19 cellular contexts compared by ENCODE assay signal in the genomic region with DNA sequence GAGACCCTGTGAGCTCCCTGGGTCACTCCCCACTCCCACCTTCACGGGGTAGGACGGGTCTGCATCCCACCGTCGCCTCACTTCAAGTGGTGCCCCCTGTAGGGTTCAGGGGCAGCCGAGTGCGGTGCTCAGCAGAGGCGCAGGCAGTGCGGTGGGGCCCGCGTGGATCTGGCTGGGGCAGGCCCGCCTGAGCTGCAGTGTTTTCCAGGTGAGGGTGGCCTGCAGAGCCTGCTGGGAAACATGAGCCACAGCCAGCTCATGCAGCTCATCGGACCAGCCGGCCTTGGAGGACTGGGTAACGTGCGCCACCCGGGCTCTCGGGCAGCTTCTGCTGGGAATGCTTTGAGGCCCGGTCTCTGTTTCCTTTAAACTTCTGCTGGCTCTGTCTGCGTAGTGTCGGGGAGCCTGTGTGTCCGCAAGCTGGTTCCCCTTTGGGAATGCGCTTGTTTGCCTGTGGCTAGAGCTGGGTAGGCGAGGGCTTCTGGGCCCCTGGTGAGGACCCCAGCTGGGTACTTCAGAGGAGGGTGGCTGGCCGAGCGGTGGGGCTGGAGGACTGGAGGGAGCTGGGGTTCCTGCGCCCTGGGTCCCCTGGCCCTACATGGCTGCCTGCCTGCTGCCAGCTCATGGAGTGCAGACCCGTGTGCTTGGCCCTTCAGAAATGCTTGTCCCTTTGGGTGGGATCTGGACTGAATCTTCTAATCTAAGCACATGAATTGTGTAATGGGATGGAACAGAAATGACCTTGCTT. TPM values are rescaled to one million over a fixed set of nuclear protein-coding genes. Genes with fewer than 3 reads are reported as not detected.
DNase-seq lines count a peak whose midpoint lies in the region; ATAC-seq and TF ChIP-seq lines count a peak whose summit lies in the region.
"Had no signal": no experiment of that assay in that cellular context is flagged by ENCODE, and none has a peak within 500 bp of the region (broad histone marks: within the 10 kb centered on the region; RNA-seq: fewer than 3 reads in every experiment).

No MANE protein-coding gene starts in this region.

- CTCF ChIA-PET in RWPE1 (lab: Yijun Ruan, JAX): interaction anchor here (0.6 to 3.0 kb wide), 9 partner anchors 9 to 80 kb away, joined by 3 to 14 read pairs (median 6); a partner anchor contains a TSS

- H3K9ac ChIP-seq in stomach smooth muscle (ENCODE audit: low read length in 2 of 2) (no peak overlapping the region), smooth muscle cell (ENCODE audit: low read depth) (no peak overlapping the region)

- H3K4me1 ChIP-seq in right cardiac atrium (ENCODE audit: control insufficient read depth, insufficient read depth, low read length) (peaks cover 7% of the 10 kb centered on the region), heart left ventricle (peaks cover 9 to 43% (median 25%) of the 10 kb centered on the region in 12 donors), foreskin keratinocyte (peaks cover 13% of the 10 kb centered on the region), stomach smooth muscle (ENCODE audit: control insufficient read depth, insufficient read depth, low read length) (peaks cover 53% of the 10 kb centered on the region), smooth muscle cell (ENCODE audit: low read depth) (peaks cover 14% of the 10 kb centered on the region)

- H3K9me3 ChIP-seq in right cardiac atrium (ENCODE audit: control insufficient read depth, low read length) (no peaks in the 10 kb centered on the region), heart left ventricle (no peaks in the 10 kb centered on the region), stomach smooth muscle (ENCODE audit: control insufficient read depth in 2 of 2, low read length in 2 of 2) (no peaks in the 10 kb centered on the region), smooth muscle cell (replicated peaks; ENCODE audit: low read depth) (no peaks in the 10 kb centered on the region)
- H3K9me3 ChIP-seq: MG63, tibial nerve had no signal

- H3K27me3 Mint-ChIP-seq in mesothelial cell of epicardium (ENCODE audit: low read depth): no peaks in the 10 kb centered on the region
- H3K27me3 Mint-ChIP-seq: CD4-positive, alpha-beta T cell; stimulated activated naive B cell treated with anti-CD40 and anti-IgM and Interleukin-4, amounts not matched to agents 10 μg/mL and 1 μg/mL and 100 μg/mL, for 72 hours had no signal

- H3K27me3 ChIP-seq in right cardiac atrium (ENCODE audit: control insufficient read depth, insufficient read depth): no peaks in the 10 kb centered on the region
- H3K27me3 ChIP-seq in heart left ventricle: no peaks in the 10 kb centered on the region
- no peaks in the 10 kb centered on the region for H3K27me3 ChIP-seq in foreskin keratinocyte
- no peaks in the 10 kb centered on the region for H3K27me3 ChIP-seq in stomach smooth muscle (ENCODE audit: control insufficient read depth in 1 of 2, insufficient read depth in 2 of 2, low read length in 2 of 2)
- H3K27me3 ChIP-seq in smooth muscle cell (ENCODE audit: low read depth): no peaks in the 10 kb centered on the region
- H3K27me3 ChIP-seq: hepatocyte, MG63, tibial nerve had no signal

- no peak for TF ChIP-seq POLR2A in heart left ventricle (IDR thresholded peaks at IDR 0.05)

- H3K4me3 ChIP-seq in right cardiac atrium (ENCODE audit: low read length) (no peak overlapping the region), heart left ventricle (no peak overlapping the region), stomach smooth muscle (ENCODE audit: low read length in 2 of 2) (no peak overlapping the region), smooth muscle cell (no peak overlapping the region)
- H3K4me3 ChIP-seq: hepatocyte, MG63, tibial nerve had no signal

- peaks cover 38% of the 10 kb centered on the region for H3K79me2 ChIP-seq in smooth muscle cell (ENCODE audit: low read depth)

- H4K20me1 ChIP-seq in smooth muscle cell (ENCODE audit: low read depth): peaks cover 44% of the 10 kb centered on the region

- H3K36me3 Mint-ChIP-seq in mesothelial cell of epicardium: peaks cover 3% of the 10 kb centered on the region

- no peak overlapping the region for H3K27ac Mint-ChIP-seq in mesothelial cell of epicardium
- H3K27ac Mint-ChIP-seq: CD4-positive, alpha-beta T cell had no signal

- TF ChIP-seq CTCF in heart left ventricle (IDR thresholded peaks at IDR 0.05): no peak
- TF ChIP-seq CTCF in RWPE1 (conservative IDR thresholded peaks at IDR 0.05; ENCODE audit: low read depth): no peak
- peak; percentile 9 for TF ChIP-seq CTCF in foreskin keratinocyte (conservative IDR thresholded peaks at IDR 0.05)
- no peak for TF ChIP-seq CTCF in mesothelial cell of epicardium (IDR thresholded peaks at IDR 0.05; ENCODE audit: unreplicated experiment)
- no peak for TF ChIP-seq CTCF in smooth muscle cell (IDR thresholded peaks at IDR 0.05; ENCODE audit: borderline replicate concordance, insufficient read depth, poor library complexity, severe bottlenecking)

- H3K9me3 Mint-ChIP-seq in mesothelial cell of epicardium: no peaks in the 10 kb centered on the region
- H3K9me3 Mint-ChIP-seq: CD4-positive, alpha-beta T cell; stimulated activated naive B cell treated with anti-CD40 and anti-IgM and Interleukin-4, amounts not matched to agents 10 μg/mL and 1 μg/mL and 100 μg/mL, for 72 hours had no signal

- peaks cover 15% of the 10 kb centered on the region for H3K4me1 Mint-ChIP-seq in mesothelial cell of epicardium

- ATAC-seq in right cardiac atrium: no peak
- ATAC-seq in heart left ventricle: no peak
- ATAC-seq in foreskin keratinocyte: peak; percentile 15
- no peak for ATAC-seq in GM18861 (IDR thresholded peaks at IDR 0.05; ENCODE audit: unreplicated experiment)
- ATAC-seq: stimulated activated naive B cell treated with anti-CD40 and anti-IgM and Interleukin-4, amounts not matched to agents 10 μg/mL and 1 μg/mL and 100 μg/mL, for 72 hours had no signal

- peaks cover 6% of the 10 kb centered on the region for H3F3A ChIP-seq in smooth muscle cell (ENCODE audit: low read depth)

- H3K27ac ChIP-seq in right cardiac atrium (ENCODE audit: low read length) (no peak overlapping the region), heart left ventricle (peak overlapping the region in 1 of 12 donors; percentile 6), RWPE1 (peak overlapping the region; percentile 96), foreskin keratinocyte (no peak overlapping the region), stomach smooth muscle (ENCODE audit: low read length) (peak overlapping the region; percentile 53), smooth muscle cell (ENCODE audit: low read depth) (no peak overlapping the region)
- H3K27ac ChIP-seq: hepatocyte, tibial nerve had no signal

- H3K36me3 ChIP-seq in heart left ventricle (peaks cover 0 to 76% (median 71%) of the 10 kb centered on the region in 9 donors), stomach smooth muscle (ENCODE audit: control insufficient read depth in 2 of 2, insufficient read depth in 2 of 2, low read length in 2 of 2) (peaks cover 37 to 39% of the 10 kb centered on the region in 2 donors), smooth muscle cell (ENCODE audit: low read depth) (no peaks in the 10 kb centered on the region)

- WGBS in right cardiac atrium: 89% methylated on average over 27 of the region's 27 CpGs
- 82 to 90% (median 88%) methylated on average over 18 to 27 of the region's 27 CpGs for WGBS in heart left ventricle, 4 donors
- WGBS in smooth muscle cell (ENCODE audit: low lambda C conversion rate): 97% methylated on average over 27 of the region's 27 CpGs

- H2AFZ ChIP-seq in smooth muscle cell (ENCODE audit: low read depth): no peak overlapping the region
- H2AFZ ChIP-seq: hepatocyte had no signal

- DNase-seq in right cardiac atrium (peak; percentile 11 to 63 (median 53)), heart left ventricle (no peak), RWPE1 (ENCODE audit: low spot score) (peak; percentile 71), foreskin keratinocyte (peak; percentile 24 to 62), mesothelial cell of epicardium (ENCODE audit: low spot score in 2 of 2, unreplicated experiment in 2 of 2) (no peak), smooth muscle cell (lab: John Stamatoyannopoulos, UW; ENCODE audit: unreplicated experiment) (no peak)
- DNase-seq: activated CD4-positive, CD25-positive, alpha-beta regulatory T cell; CD4-positive, alpha-beta T cell; islet precursor cell; NCI-H1694 treated with DMSO at 0.1 percent for 48 hours; NCI-H345; Right ventricle myocardium superior; stimulated activated naive B cell treated with anti-CD40 and anti-IgM and Interleukin-4, amounts not matched to agents 10 μg/mL and 1 μg/mL and 100 μg/mL, for 72 hours; T-helper 1 cell had no signal

- POLR2A ChIA-PET in RWPE1 (lab: Yijun Ruan, JAX; ENCODE audit: low non-redundant PET): interaction anchor here (0.6 to 3.9 kb wide), 6 partner anchors 10 to 79 kb away, joined by 3 to 16 read pairs (median 4); a partner anchor contains a TSS

- H3K4me3 Mint-ChIP-seq in mesothelial cell of epicardium: no peak overlapping the region
- H3K4me3 Mint-ChIP-seq: stimulated activated naive B cell treated with anti-CD40 and anti-IgM and Interleukin-4, amounts not matched to agents 10 μg/mL and 1 μg/mL and 100 μg/mL, for 72 hours had no signal

- H3K4me2 ChIP-seq in smooth muscle cell: no peak overlapping the region
- H3K4me2 ChIP-seq: hepatocyte had no signal

- intact Hi-C loops in right cardiac atrium (cut with DNase I): no loop called here
- intact Hi-C loops in heart left ventricle (cut with DNase I): loop anchor here in 6 of 10 donors (5.0 to 10.0 kb wide), 5 partner anchors 46 to 498 kb away; a partner anchor contains a TSS

RNA-seq across cellular contexts. Expression of a gene that starts 3.8 kb away (rescaled TPM):
- total RNA-seq in right cardiac atrium (10 to 100 TPM; 65.0 to 80.9 (median 73.4) TPM), heart left ventricle (100 to 1,000 TPM in 3 of 9 donors, 10 to 100 TPM in 6; 66.8 to 218 (median 79.8) TPM), foreskin keratinocyte (176 and 180 TPM in 2 replicates), mesothelial cell of epicardium (58.8 to 60.8 TPM (median 59.0 TPM) in 3 replicates), smooth muscle cell (68.7 and 101 TPM in 2 replicates)
- polyA plus RNA-seq in right cardiac atrium (87.5 TPM), heart left ventricle (100 to 1,000 TPM in 1 of 2 donors, 10 to 100 TPM in 1; 87.2 to 187 TPM), foreskin keratinocyte (223 and 226 TPM in 2 replicates), smooth muscle cell (121 and 126 TPM in 2 replicates)

Comparison
In these comparisons a context has a peak if more than half of its experiments do, and no peak if none do; other contexts are left out.
1. DNase-seq: peak in right cardiac atrium (3 of 3), RWPE1 (single experiment) and foreskin keratinocyte (2 of 2); none in heart left ventricle (0 of 5), mesothelial cell of epicardium (0 of 2) and smooth muscle cell (single experiment).
2. intact Hi-C loops: an anchor here in heart left ventricle (5.0 to 10.0 kb wide); none called in right cardiac atrium.
3. H3K27ac ChIP-seq: peak in RWPE1 (single experiment) and stomach smooth muscle (single experiment); none in right cardiac atrium (single experiment), foreskin keratinocyte (single experiment) and smooth muscle cell (single experiment).